ENCODE assay signal across 8 cellular contexts in genomic region chr17:4980644-4981216, GRCh38. TPM values are rescaled to one million over a fixed set of nuclear protein-coding genes. Genes with fewer than 3 reads are reported as not detected.
DNase-seq lines count a peak whose midpoint lies in the region; ATAC-seq, FAIRE-seq and TF ChIP-seq lines count a peak whose summit lies in the region.

No MANE protein-coding gene starts in this region.

- no peak overlapping the region for H3K14ac ChIP-seq in H9 (ENCODE audit: insufficient read depth, low read length)

- peaks cover 3% of the 10 kb centered on the region for H3K4me1 Mint-ChIP-seq in Calu3 (ENCODE audit: low read depth, unreplicated experiment)
- H3K4me1 Mint-ChIP-seq in H9: peaks cover 7 to 10% of the 10 kb centered on the region in 2 experiments

- ATAC-seq in GM19467 (IDR thresholded peaks at IDR 0.05; ENCODE audit: unreplicated experiment) (no peak), GM18520 (IDR thresholded peaks at IDR 0.05; ENCODE audit: unreplicated experiment) (no peak)

- intact Hi-C loops in Calu3 (cut with micrococcal nuclease; ENCODE audit: unreplicated experiment): loop anchor here (10.0 kb wide), 1 partner anchor 66 kb away; no protein-coding TSS in a partner anchor
- intact Hi-C loops in vagina (cut with DNase I): loop anchor here (5.0 to 10.0 kb wide), 2 partner anchors 54 to 73 kb away; partner anchors contain the start of gene SLC52A1

- no peak overlapping the region for H3K56ac ChIP-seq in H9 (ENCODE audit: insufficient read length, low read depth, low read length)

- H2BK15ac ChIP-seq in H9 (ENCODE audit: low read depth, low read length): no peak overlapping the region

- H3K9me3 Mint-ChIP-seq in Calu3 (ENCODE audit: low read depth, unreplicated experiment): no peaks in the 10 kb centered on the region
- H3K9me3 Mint-ChIP-seq in H9: no peaks in the 10 kb centered on the region

- H2AFZ ChIP-seq in H9 (ENCODE audit: low read length): no peak overlapping the region

- H3K4me3 Mint-ChIP-seq in Calu3 (ENCODE audit: low read depth, unreplicated experiment): no peak overlapping the region
- H3K4me3 Mint-ChIP-seq in H9: peak overlapping the region in 1 of 2 experiments; percentile 52; a peak in 2 of 5 replicates

- no peaks in the 10 kb centered on the region for H3K23me2 ChIP-seq in H9 (ENCODE audit: insufficient read length, low read depth, low read length, poor library complexity, severe bottlenecking)

- no peak overlapping the region for H4K91ac ChIP-seq in H9 (ENCODE audit: insufficient read length, low read depth, low read length)

- H3K4ac ChIP-seq in H9 (ENCODE audit: low read depth, low read length): no peak overlapping the region

- no peak for TF ChIP-seq POLR2A in vagina (IDR thresholded peaks at IDR 0.05)

- H3K4me1 ChIP-seq in H9 (ENCODE audit: insufficient read depth, low read length): peaks cover 4% of the 10 kb centered on the region; the same call in 1 of the 2 replicates
- peaks cover 0 to 8% (median 2%) of the 10 kb centered on the region in 4 donors for H3K4me1 ChIP-seq in liver (ENCODE audit: control insufficient read depth in 4 of 4, insufficient read depth in 4 of 4, low read length in 3 of 4)
- peaks cover 4% of the 10 kb centered on the region for H3K4me1 ChIP-seq in vagina

- H3K27me3 Mint-ChIP-seq in Calu3 (ENCODE audit: unreplicated experiment): no peaks in the 10 kb centered on the region
- H3K27me3 Mint-ChIP-seq in H9 (ENCODE audit: low read depth): peaks cover 73% of the 10 kb centered on the region

- H3T11ph ChIP-seq in H9 (ENCODE audit: low read length): no peak overlapping the region

- H3K4me3 ChIP-seq in bronchial epithelial cell (ENCODE audit: low read depth, low read length) (no peak overlapping the region), liver (ENCODE audit: low read depth in 1 of 3, low read length in 3 of 3) (no peak overlapping the region), vagina (no peak overlapping the region)

- H2BK120ac ChIP-seq in H9 (ENCODE audit: low read depth, low read length, poor library complexity, severe bottlenecking): no peak overlapping the region

- H3K18ac ChIP-seq in H9 (ENCODE audit: insufficient read length, low read depth, low read length): no peak overlapping the region

- no peaks in the 10 kb centered on the region for H4K20me1 ChIP-seq in H9 (ENCODE audit: control insufficient read depth, insufficient read depth, insufficient read length)

- H2BK12ac ChIP-seq in H9 (ENCODE audit: insufficient read length, low read depth, low read length): no peak overlapping the region

- no peaks in the 10 kb centered on the region for H3K79me2 ChIP-seq in H9 (ENCODE audit: insufficient read depth, low read length)

- H3K9ac ChIP-seq in H9 (ENCODE audit: extremely low read depth, insufficient read length, low read length) (no peak overlapping the region), liver (ENCODE audit: low read depth in 1 of 2, low read length in 2 of 2) (no peak overlapping the region)

- H2BK5ac ChIP-seq in H9 (ENCODE audit: insufficient read length, low read length): no peak overlapping the region

- FAIRE-seq in bronchial epithelial cell (lab: Jason Lieb, UNC): no peak

- H3K36me3 ChIP-seq in bronchial epithelial cell (ENCODE audit: control insufficient read depth, insufficient read depth, low read length) (peaks cover 28% of the 10 kb centered on the region), liver (ENCODE audit: control insufficient read depth in 4 of 4, insufficient read depth in 3 of 4, low read depth in 1 of 4, low read length in 3 of 4) (peaks cover 12 to 35% (median 19%) of the 10 kb centered on the region in 4 donors), vagina (peaks cover 0 to 52% of the 10 kb centered on the region in 2 donors)

- peak; percentile 72 to 83 for TF ChIP-seq RAD21 in liver (IDR thresholded peaks at IDR 0.05)

- WGBS in H9 (ENCODE audit: extremely low coverage, insufficient read length, low lambda C conversion rate): no CpG with 5 or more reads among the region's 6 CpGs
- 45% methylated on average over 6 of the region's 6 CpGs for WGBS in liver

- no peak overlapping the region for H3K4me2 ChIP-seq in H9 (ENCODE audit: insufficient read depth, insufficient read length, low read length)

- no peak overlapping the region for H2AK5ac ChIP-seq in H9 (ENCODE audit: insufficient read length, low read length)

- no peaks in the 10 kb centered on the region for H3K79me1 ChIP-seq in H9 (ENCODE audit: insufficient read depth, low read depth, low read length, poor library complexity, severe bottlenecking)

- peaks cover 12% of the 10 kb centered on the region; the same call in 1 of the 2 replicates for H3K27me3 ChIP-seq in H9 (ENCODE audit: insufficient read depth, low read length)
- H3K27me3 ChIP-seq in bronchial epithelial cell (ENCODE audit: control insufficient read depth, insufficient read depth, low read length): no peaks in the 10 kb centered on the region
- no peaks in the 10 kb centered on the region for H3K27me3 ChIP-seq in liver (ENCODE audit: control insufficient read depth in 4 of 4, insufficient read depth in 4 of 4, low read length in 3 of 4)
- H3K27me3 ChIP-seq in vagina: no peaks in the 10 kb centered on the region

- H3K9me3 ChIP-seq in H9 (ENCODE audit: control insufficient read depth, low read depth, low read length): no peaks in the 10 kb centered on the region
- no peaks in the 10 kb centered on the region for H3K9me3 ChIP-seq in liver (ENCODE audit: control insufficient read depth in 4 of 4, low read length in 3 of 4)
- H3K9me3 ChIP-seq in vagina: no peaks in the 10 kb centered on the region

- H3K23ac ChIP-seq in H9 (ENCODE audit: insufficient read length, low read depth, low read length): no peak overlapping the region

- DNase-seq in Calu3 (peak; percentile 43), H9 (peak; percentile 72), RPMI7951 (ENCODE audit: low read depth) (peak; percentile 35), bronchial epithelial cell (ENCODE audit: low read depth) (peak; percentile 43), vagina (ENCODE audit: extremely low spot score in 2 of 2) (no peak)

- peak; percentile 46 for TF ChIP-seq CTCF in Calu3 (IDR thresholded peaks at IDR 0.05; ENCODE audit: unreplicated experiment)
- peak; percentile 81 for TF ChIP-seq CTCF in H9 (conservative IDR thresholded peaks at IDR 0.05)
- TF ChIP-seq CTCF in bronchial epithelial cell (IDR thresholded peaks at IDR 0.05; ENCODE audit: insufficient read depth, low read length, severe bottlenecking): peak; percentile 67
- peak; percentile 81 for TF ChIP-seq CTCF in liver (IDR thresholded peaks at IDR 0.05; ENCODE audit: low read depth, low read length, missing input control)
- peak; percentile 41 to 71 (median 59) for TF ChIP-seq CTCF in vagina (IDR thresholded peaks at IDR 0.05)

- H3K27ac ChIP-seq in H9 (ENCODE audit: insufficient read length, low read depth, low read length): no peak overlapping the region
- H3K27ac ChIP-seq in liver (ENCODE audit: low read depth in 1 of 2, low read length in 2 of 2): no peak overlapping the region
- H3K27ac ChIP-seq in vagina: no peak overlapping the region

- no peak overlapping the region for H2BK20ac ChIP-seq in H9 (ENCODE audit: low read depth, low read length, poor library complexity, severe bottlenecking)

- H3K27ac Mint-ChIP-seq in Calu3 (ENCODE audit: unreplicated experiment) (no peak overlapping the region), H9 (peak overlapping the region in 1 of 3 experiments; percentile 66; a peak in 1 of 7 replicates)

- peaks cover 5% of the 10 kb centered on the region for H3K36me3 Mint-ChIP-seq in Calu3 (ENCODE audit: insufficient read depth, unreplicated experiment)
- peaks cover 0 to 32% (median 4%) of the 10 kb centered on the region in 3 experiments; a peak in 3 of 7 replicates for H3K36me3 Mint-ChIP-seq in H9 (ENCODE audit: insufficient read depth in 1 of 3, low read depth in 3 of 3)

- BruUV-seq in Calu3 (replicated peaks; lab: Mats Ljungman, UMichigan): no TSS peak

- CTCF ChIA-PET in Calu3 (lab: Charles Lee): interaction anchor here (0.8 to 1.3 kb wide), 2 partner anchors 14 to 72 kb away, joined by 3 to 4 read pairs; partner anchors contain the start of gene SPAG7

- H4K8ac ChIP-seq in H9 (replicated peaks; ENCODE audit: insufficient read length, low read depth, low read length): no peak overlapping the region

- no peak overlapping the region for H4K5ac ChIP-seq in H9 (ENCODE audit: insufficient read length, low read depth, low read length)

TF ChIP-seq in liver, 16 proteins besides CTCF, POLR2A, EP300 and RAD21 (continues in another document):
- TF ChIP-seq HNF4A (conservative IDR thresholded peaks at IDR 0.05) (no peak), EGR1 (IDR thresholded peaks at IDR 0.05; ENCODE audit: low read depth in 2 of 2) (no peak), YY1 (IDR thresholded peaks at IDR 0.05) (no peak), HNF4G (IDR thresholded peaks at IDR 0.05) (no peak), GABPA (IDR thresholded peaks at IDR 0.05 in 1 of 2, conservative IDR thresholded peaks at IDR 0.05 in 1 of 2) (no peak)

RNA-seq across cellular contexts. Expression of gene CAMTA2, which starts 6.7 kb away (rescaled TPM):
- total RNA-seq in Calu3 (2022): 21.4 and 32.3 TPM in 2 replicates
- 13.7 and 15.6 TPM in 2 replicates for total RNA-seq in H9 (2021)
- total RNA-seq in RPMI7951 (2014; rRNA removed; shearing (Covaris generic)): 2.9 and 3.9 TPM in 2 replicates
- 4.7 and 5.9 TPM in 2 replicates for total RNA-seq in bronchial epithelial cell
- total RNA-seq in liver: 1 to 10 TPM; 7.8 to 9.6 TPM
- polyA plus RNA-seq in liver: 10 to 100 TPM; 14.3 to 17.6 TPM
- total RNA-seq in vagina: 36.3 TPM

RNA-seq across cellular contexts. Expression of gene SPAG7, which starts 13.1 kb away (rescaled TPM):
- 34.3 and 34.9 TPM in 2 replicates for total RNA-seq in Calu3 (2022)
- 102 and 105 TPM in 2 replicates for total RNA-seq in H9 (2021)
- 33.2 and 35.9 TPM in 2 replicates for total RNA-seq in RPMI7951 (2014; rRNA removed; shearing (Covaris generic))
- 40.5 and 64.0 TPM in 2 replicates for total RNA-seq in bronchial epithelial cell
- 10 to 100 TPM; 18.6 to 19.8 TPM for total RNA-seq in liver
- polyA plus RNA-seq in liver: 10 to 100 TPM; 32.1 to 66.3 TPM
- total RNA-seq in vagina: 34.6 TPM

RNA-seq across cellular contexts. Expression of gene INCA1, which starts 16.6 kb away (rescaled TPM):
- total RNA-seq in Calu3 (2022) (0.54 TPM in 1 of 2 replicates, not detected in the other), H9 (2021) (1.3 and 1.5 TPM in 2 replicates), bronchial epithelial cell (0.13 and 0.53 TPM in 2 replicates), liver (under 1 TPM; 0.28 to 0.42 TPM), vagina (1.7 TPM)
- 0.24 TPM in 1 of 2 replicates, not detected in the other for total RNA-seq in RPMI7951 (2014; rRNA removed; shearing (Covaris generic))
- polyA plus RNA-seq in liver: under 1 TPM; 0.68 to 0.75 TPM

RNA-seq across cellular contexts. Expression of gene KIF1C, which starts 17.0 kb away (rescaled TPM):
- 65.9 and 69.4 TPM in 2 replicates for total RNA-seq in Calu3 (2022)
- 85.6 and 87.3 TPM in 2 replicates for total RNA-seq in H9 (2021)
- 21.4 and 32.9 TPM in 2 replicates for total RNA-seq in RPMI7951 (2014; rRNA removed; shearing (Covaris generic))
- 89.0 and 232 TPM in 2 replicates for total RNA-seq in bronchial epithelial cell
- total RNA-seq in liver: 10 to 100 TPM; 19.7 to 62.2 TPM
- 10 to 100 TPM; 10.4 to 53.8 TPM for polyA plus RNA-seq in liver
- 46.9 TPM for total RNA-seq in vagina

RNA-seq across cellular contexts. Expression of gene ENO3, which starts 29.8 kb away (rescaled TPM):
- 12.3 and 12.9 TPM in 2 replicates for total RNA-seq in Calu3 (2022)
- total RNA-seq in H9 (2021): 20.7 and 25.4 TPM in 2 replicates
- 2.3 and 2.9 TPM in 2 replicates for total RNA-seq in RPMI7951 (2014; rRNA removed; shearing (Covaris generic))
- total RNA-seq in bronchial epithelial cell: 0.51 and 1.8 TPM in 2 replicates
- 10 to 100 TPM; 26.3 to 27.5 TPM for total RNA-seq in liver
- 100 to 1,000 TPM in 1 of 2 donors, 10 to 100 TPM in 1; 34.1 to 117 TPM for polyA plus RNA-seq in liver
- 5.6 TPM for total RNA-seq in vagina

Comparison
In these comparisons a context has a peak if more than half of its experiments do, and no peak if none do; other contexts are left out.
1. DNase-seq: peak in Calu3 (single experiment), H9 (single experiment), RPMI7951 (single experiment) and bronchial epithelial cell (single experiment); none in vagina (0 of 2).
2. Peak in every context shown above with its lines, with median percentiles within 50 percentile points of each other: CTCF ChIP-seq.